Comparison of ENCODE assay signal across 9 cellular contexts in genomic region chr5:37840036-37840909, GRCh38. TPM values are rescaled to one million over a fixed set of nuclear protein-coding genes. Genes with fewer than 3 reads are reported as not detected.
DNase-seq lines count a peak whose midpoint lies in the region; ATAC-seq and TF ChIP-seq lines count a peak whose summit lies in the region.
"Had no signal": no experiment of that assay in that cellular context is flagged by ENCODE, and none has a peak within 500 bp of the region (broad histone marks: within the 10 kb centered on the region; RNA-seq: fewer than 3 reads in every experiment).

GDNF (minus strand) TSS chr5:37840041; CDS start chr5:37834796, 5,245 bp downstream.

- no peaks in the 10 kb centered on the region for H3K36me3 ChIP-seq in tibial nerve

- DNase-seq in G401 (ENCODE audit: low spot score) (peak; percentile 72), LNCaP clone FGC (ENCODE audit: low read depth) (no peak), choroid plexus epithelial cell (ENCODE audit: low read depth) (peak; percentile 30), lower leg skin (ENCODE audit: low spot score in 2 of 2) (no peak), tibial nerve (ENCODE audit: low spot score in 2 of 2) (no peak), NCI-H2107 (lab: John Stamatoyannopoulos, UW) (no peak)
- DNase-seq in activated effector memory CD4-positive, alpha-beta T cell treated with Interleukin-2 at 50 U/mL for 16 hours = no peak
- DNase-seq: activated B cell treated with CpG ODN at 0.5 μM for 24 hours had no signal

- no peak for ATAC-seq in HG03280 (IDR thresholded peaks at IDR 0.05; ENCODE audit: unreplicated experiment)

- TF ChIP-seq CTCF in LNCaP clone FGC (IDR thresholded peaks at IDR 0.05; ENCODE audit: control insufficient read depth, extremely low read depth, insufficient read depth) (no peak), choroid plexus epithelial cell (conservative IDR thresholded peaks at IDR 0.05; ENCODE audit: low read depth, low read length) (no peak), lower leg skin (IDR thresholded peaks at IDR 0.05) (no peak), tibial nerve (IDR thresholded peaks at IDR 0.05) (no peak)

- intact Hi-C loops in lower leg skin (cut with DNase I; ENCODE audit: low total_unique reads) = no loop called here

- in situ Hi-C loops in G401 (cut with HindIII; ENCODE audit: low sequenced_read_pairs) = no loop called here

- peaks cover 0 to 51% (median 8%) of the 10 kb centered on the region in 4 donors for H3K4me1 ChIP-seq in tibial nerve

- H3K4me3 ChIP-seq in LNCaP clone FGC (ENCODE audit: low read depth, low read length) (peak within 1 kb of the TSS; percentile 36), choroid plexus epithelial cell (ENCODE audit: low read depth, low read length) (peak within 1 kb of the TSS; percentile 49), lower leg skin (ENCODE audit: low read depth, poor library complexity, severe bottlenecking) (peak within 1 kb of the TSS; percentile 7), tibial nerve (peak within 1 kb of the TSS; percentile 4 to 62 (median 44))

- H3K27ac ChIP-seq in tibial nerve = peak within 1 kb of the TSS in 2 of 4 donors; percentile 7 to 46

- no peak for TF ChIP-seq POLR2A in lower leg skin (IDR thresholded peaks at IDR 0.05)
- no peak for TF ChIP-seq POLR2A in tibial nerve (IDR thresholded peaks at IDR 0.05)

- 2 to 3% methylated on average over 46 to 71 of the region's 72 CpGs for WGBS in lower leg skin, 2 donors
- 4% methylated on average over 41 to 54 of the region's 72 CpGs for WGBS in tibial nerve, 2 donors

- peaks cover 0 to 3% (median 0%) of the 10 kb centered on the region in 4 donors for H3K9me3 ChIP-seq in tibial nerve

- TF ChIP-seq EP300 in tibial nerve (IDR thresholded peaks at IDR 0.05) = no peak

- H3K27me3 ChIP-seq in tibial nerve = peaks cover 4 to 94% of the 10 kb centered on the region in 2 donors

RNA-seq across cellular contexts. Expression of gene GDNF, which starts in this region (rescaled TPM):
- not detected in 2 replicates for total RNA-seq in G401 (2014; rRNA removed; shearing (Covaris generic))
- total RNA-seq in lower leg skin = under 1 TPM; 0.10 to 0.80 (median 0.39) TPM
- not detected for total RNA-seq in tibial nerve
- total RNA-seq: activated B cell treated with CpG ODN at 0.5 μM for 24 hours had no signal

Comparison
In these comparisons a context has a peak if more than half of its experiments do, and no peak if none do; other contexts are left out.
1. Peak in DNase-seq in G401; RNA of the gene not detected or under 1 TPM.